In genomic region chr20:57069442-57069841, GRCh38 we compare ENCODE assay signal across 29 cellular contexts.
"Had no signal": no experiment of that assay in that cellular context is flagged by ENCODE, and none has a peak within 500 bp of the region (broad histone marks: within the 10 kb centered on the region; RNA-seq: fewer than 3 reads in every experiment).

No MANE protein-coding gene starts in this region.

- H3K9ac ChIP-seq: neural progenitor cell, parathyroid adenoma had no signal

- H3K9me3 Mint-ChIP-seq: immature natural killer cell; mesothelial cell of epicardium; natural killer cell treated with Interleukin-12 subunit alpha and Interleukin-12 subunit beta and Interleukin-15 and Interleukin-18, amount 100 ng/mL, for 72 hours; neural progenitor cell; stimulated activated effector memory CD8-positive, alpha-beta T cell treated with anti-CD3 and anti-CD28 coated beads, Interleukin-12 subunit alpha, Interleukin-12 subunit beta, amount 100 ng/mL, for 72 hours had no signal

- H3K36me3 Mint-ChIP-seq: immature natural killer cell; mesothelial cell of epicardium; naive B cell; natural killer cell treated with Interleukin-12 subunit alpha and Interleukin-12 subunit beta and Interleukin-15 and Interleukin-18, amount 100 ng/mL, for 72 hours; neural progenitor cell; stimulated activated effector memory CD8-positive, alpha-beta T cell treated with anti-CD3 and anti-CD28 coated beads, Interleukin-12 subunit alpha, Interleukin-12 subunit beta, amount 100 ng/mL, for 72 hours had no signal

- H3K27me3 ChIP-seq: colonic mucosa, right lobe of liver, upper lobe of left lung had no signal

- H3K4me1 Mint-ChIP-seq: immature natural killer cell; stimulated activated effector memory CD8-positive, alpha-beta T cell treated with anti-CD3 and anti-CD28 coated beads, Interleukin-12 subunit alpha, Interleukin-12 subunit beta, amount 100 ng/mL, for 72 hours had no signal

- H3K4me1 ChIP-seq: colonic mucosa, heart right ventricle, lower lobe of right lung, parathyroid adenoma, right lobe of liver, stomach, tibial artery, upper lobe of left lung had no signal

- H3K36me3 ChIP-seq: colonic mucosa, esophagus squamous epithelium, heart right ventricle, lower lobe of right lung, neural progenitor cell, right lobe of liver, stomach, tibial artery, upper lobe of left lung had no signal

- DNase-seq: colonic mucosa; effector memory CD8-positive, alpha-beta T cell; erythroblast; esophagus squamous epithelium; foreskin melanocyte; glutamatergic neuron; heart right ventricle; hippocampal formation; immature natural killer cell; islet precursor cell; kidney glomerular epithelial cell; left colon; left ventricle myocardium superior; lower lobe of right lung; mucosa of descending colon; naive B cell; right lobe of liver; stimulated activated CD4-positive, alpha-beta T cell treated with anti-CD3 and anti-CD28 coated beads, Interleukin-2, amount 100 ng/mL, for 24 hours; stimulated activated CD4-positive, alpha-beta T cell treated with anti-CD3 and anti-CD28 coated beads, Interleukin-4, amount 100 ng/mL, for 24 hours; stimulated activated naive CD4-positive, alpha-beta T cell treated with Interleukin-2 at 50 U/mL for 16 hours; stomach; upper lobe of left lung had no signal

- H3K4me3 ChIP-seq: colonic mucosa, esophagus squamous epithelium, heart right ventricle, lower lobe of right lung, mucosa of descending colon, neural progenitor cell, right lobe of liver, stomach, tibial artery, upper lobe of left lung had no signal

- H3K27ac Mint-ChIP-seq: effector memory CD8-positive, alpha-beta T cell; immature natural killer cell; mesothelial cell of epicardium; natural killer cell treated with Interleukin-12 subunit alpha and Interleukin-12 subunit beta and Interleukin-15 and Interleukin-18, amount 100 ng/mL, for 72 hours; neural progenitor cell; progenitor cell of endocrine pancreas; stimulated activated effector memory CD8-positive, alpha-beta T cell treated with anti-CD3 and anti-CD28 coated beads, Interleukin-12 subunit alpha, Interleukin-12 subunit beta, amount 100 ng/mL, for 72 hours had no signal

- H3K4me3 Mint-ChIP-seq: effector memory CD8-positive, alpha-beta T cell; immature natural killer cell; mesothelial cell of epicardium; naive B cell; natural killer cell treated with Interleukin-12 subunit alpha and Interleukin-12 subunit beta and Interleukin-15 and Interleukin-18, amount 100 ng/mL, for 72 hours; neural progenitor cell; stimulated activated effector memory CD8-positive, alpha-beta T cell treated with anti-CD3 and anti-CD28 coated beads, Interleukin-12 subunit alpha, Interleukin-12 subunit beta, amount 100 ng/mL, for 72 hours had no signal

- H2AFZ ChIP-seq: neural progenitor cell, parathyroid adenoma had no signal

- H3K27ac ChIP-seq: colonic mucosa, esophagus squamous epithelium, heart right ventricle, lower lobe of right lung, neural progenitor cell, parathyroid adenoma, right lobe of liver, stomach, tibial artery, upper lobe of left lung had no signal

- H3K4me2 ChIP-seq: neural progenitor cell had no signal

- H3K9me3 ChIP-seq: colonic mucosa, esophagus squamous epithelium, heart right ventricle, lower lobe of right lung, mucosa of descending colon, right lobe of liver, stomach, tibial artery, upper lobe of left lung had no signal

- ATAC-seq: effector memory CD8-positive, alpha-beta T cell; heart right ventricle; left colon; left ventricle myocardium superior; lower lobe of right lung; mucosa of descending colon; natural killer cell treated with Interleukin-12 subunit alpha and Interleukin-12 subunit beta and Interleukin-15 and Interleukin-18, amount 100 ng/mL, for 72 hours; right lobe of liver; stimulated activated effector memory CD8-positive, alpha-beta T cell treated with anti-CD3 and anti-CD28 coated beads, Interleukin-12 subunit alpha, Interleukin-12 subunit beta, amount 100 ng/mL, for 72 hours had no signal
